ENCODE assay signal across 9 cellular contexts in the genomic region with DNA sequence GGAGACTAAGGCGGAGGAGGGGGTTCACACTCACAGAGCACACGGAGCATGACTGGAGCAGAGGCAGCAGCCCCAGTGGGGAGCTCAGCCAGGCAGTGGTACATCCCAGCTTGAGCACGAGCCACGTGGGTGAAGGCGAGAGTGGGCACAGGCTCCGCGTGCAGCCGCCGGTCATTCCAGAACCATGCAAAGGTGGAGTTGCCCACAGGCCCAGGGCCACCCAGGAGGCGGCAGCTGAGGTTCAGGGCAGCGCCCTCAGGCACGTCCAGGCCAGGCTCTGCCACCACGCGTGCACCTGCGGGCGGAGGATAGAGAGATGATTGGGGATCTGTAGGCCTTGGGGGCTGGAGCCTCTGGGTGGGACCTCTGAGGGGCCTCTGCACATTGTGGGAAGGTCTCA. TPM values are rescaled to one million over a fixed set of nuclear protein-coding genes. Genes with fewer than 3 reads are reported as not detected.
"Had no signal": no experiment of that assay in that cellular context is flagged by ENCODE, and none has a peak within 500 bp of the region (broad histone marks: within the 10 kb centered on the region; RNA-seq: fewer than 3 reads in every experiment).

No MANE protein-coding gene starts in this region.

- H3K9me3 Mint-ChIP-seq: HFFc6 had no signal

- H3K4me3 Mint-ChIP-seq: GM23338, H9, HFFc6 had no signal

- H3K27ac Mint-ChIP-seq: GM23338, H9, HFFc6 had no signal

- DNase-seq: H9, HCEC 1CT, HFFc6, IMR-90, KG1 had no signal

- ATAC-seq: GM23338, K562 had no signal

- H3K4me3 ChIP-seq: GM23338, K562 had no signal

RNA-seq across cellular contexts. Expression of a gene that starts 9.5 kb away (rescaled TPM):
- total RNA-seq: HT-29, K562 had no signal
- polyA plus RNA-seq: K562 had no signal

RNA-seq across cellular contexts. Expression of a gene that starts 21.1 kb away (rescaled TPM):
- total RNA-seq: GM23338, H1, H9, HFFc6, HT-29, IMR-90 had no signal
- polyA plus RNA-seq: GM23338, IMR-90, K562 had no signal

RNA-seq across cellular contexts. Expression of a gene that starts 28.1 kb away (rescaled TPM):
- total RNA-seq: GM23338, H1, H9, HFFc6, HT-29, IMR-90, K562 had no signal
- polyA plus RNA-seq: GM23338, IMR-90, K562 had no signal

RNA-seq across cellular contexts. Expression of a gene that starts 41.2 kb away (rescaled TPM):
- total RNA-seq: HFFc6, HT-29, IMR-90 had no signal
- polyA plus RNA-seq: IMR-90 had no signal
